ENCODE assay signal across 8 cellular contexts in genomic region chr2:119826370-119826961, GRCh38.
DNase-seq lines count a peak whose midpoint lies in the region; ATAC-seq, FAIRE-seq and TF ChIP-seq lines count a peak whose summit lies in the region.

No MANE protein-coding gene starts in this region.

- H3K4me1 ChIP-seq in HEK293 (ENCODE audit: control insufficient read depth, insufficient read depth, low read length) (peaks cover 8% of the 10 kb centered on the region; the same call in 1 of the 2 replicates), liver (ENCODE audit: control insufficient read depth in 4 of 4, insufficient read depth in 4 of 4, low read length in 3 of 4) (no peaks in the 10 kb centered on the region)

- H3K27me3 Mint-ChIP-seq in brain = no peaks in the 10 kb centered on the region

- H3K27me3 ChIP-seq in liver (ENCODE audit: control insufficient read depth in 4 of 4, insufficient read depth in 4 of 4, low read length in 3 of 4) = no peaks in the 10 kb centered on the region

- H3K9me3 ChIP-seq in HEK293 (ENCODE audit: control insufficient read depth, insufficient read depth, low read depth, low read length) (no peaks in the 10 kb centered on the region), liver (ENCODE audit: control insufficient read depth in 4 of 4, low read length in 3 of 4) (peaks cover 0 to 1% (median 0%) of the 10 kb centered on the region in 4 donors)

- CTCF ChIA-PET in HEK293 (lab: Yijun Ruan, JAX) = interaction anchor here (0.6 to 3.5 kb wide), 13 partner anchors 8 to 854 kb away, joined by 3 to 32 read pairs (median 3); no protein-coding TSS in a partner anchor

- no peak for ATAC-seq in HG03469 (IDR thresholded peaks at IDR 0.05; ENCODE audit: unreplicated experiment)

- FAIRE-seq in urothelium cell line (lab: Jason Lieb, UNC) = no peak

- POLR2A ChIA-PET in HEK293 (lab: Yijun Ruan, JAX) = no interaction called here

- H3K4me3 ChIP-seq in HEK293 (ENCODE audit: low read depth, low read length) (no peak overlapping the region), liver (ENCODE audit: low read depth in 1 of 3, low read length in 3 of 3) (no peak overlapping the region)

- WGBS in liver = 78% methylated on average over 5 of the region's 5 CpGs

- H3K9me3 Mint-ChIP-seq in brain = peaks cover 9 to 22% (median 21%) of the 10 kb centered on the region in 5 experiments

- peak; percentile 2 for DNase-seq in activated CD8-positive, alpha-beta memory T cell treated with anti-CD3 and anti-CD28 coated beads, Interleukin-2, amount 50 U/mL, for 1 hour (ENCODE audit: extremely low read depth)
- no peak for DNase-seq in activated CD8-positive, alpha-beta memory T cell treated with anti-CD3 and anti-CD28 coated beads for 24 hours
- DNase-seq in RKO (ENCODE audit: low spot score) (peak; percentile 64), urothelium cell line (ENCODE audit: low spot score) (peak; percentile 44)

- H3K27ac ChIP-seq in HEK293 (ENCODE audit: extremely low read depth, low read depth, low read length) = no peak overlapping the region
- H3K27ac ChIP-seq in liver (ENCODE audit: low read depth in 1 of 2, low read length in 2 of 2) = no peak overlapping the region

- H3K36me3 ChIP-seq in HEK293 (ENCODE audit: control insufficient read depth in 2 of 2, insufficient read depth in 1 of 2, low read length in 2 of 2) = no peaks in the 10 kb centered on the region
- no peaks in the 10 kb centered on the region for H3K36me3 ChIP-seq in liver (ENCODE audit: control insufficient read depth in 4 of 4, insufficient read depth in 3 of 4, low read depth in 1 of 4, low read length in 3 of 4)

- TF ChIP-seq CTCF in HEK293 (tag by site-specific recombination; IDR thresholded peaks at IDR 0.05) = peak; percentile 33; the same call in 1 of the 2 replicates
- TF ChIP-seq CTCF in brain (conservative IDR thresholded peaks at IDR 0.05) = peak; percentile 38 to 40
- peak; percentile 45 for TF ChIP-seq CTCF in liver (IDR thresholded peaks at IDR 0.05; ENCODE audit: low read depth, low read length, missing input control)

- H3K27ac Mint-ChIP-seq in brain = no peak overlapping the region

- H3K4me3 Mint-ChIP-seq in brain = no peak overlapping the region

- peaks cover 66% of the 10 kb centered on the region for H3K36me3 Mint-ChIP-seq in brain

- TF ChIP-seq RAD21 in liver (IDR thresholded peaks at IDR 0.05) = peak; percentile 66 to 77

- no peak overlapping the region for H3K9ac ChIP-seq in liver (ENCODE audit: low read depth in 1 of 2, low read length in 2 of 2)

- H3K4me1 Mint-ChIP-seq in brain = peaks cover 10% of the 10 kb centered on the region

TF ChIP-seq in HEK293, 187 proteins besides CTCF, POLR2A, EP300 and RAD21:
- no peak for TF ChIP-seq ZNF324 (tag by site-specific recombination; IDR thresholded peaks at IDR 0.05)
- TF ChIP-seq ZNF654 (tag by site-specific recombination; IDR thresholded peaks at IDR 0.05; ENCODE audit: low read depth) = peak; percentile 24
- TF ChIP-seq ZNF707 (tag by site-specific recombination; IDR thresholded peaks at IDR 0.05) = no peak
- no peak for TF ChIP-seq ZNF747 (tag by site-specific recombination; IDR thresholded peaks at IDR 0.05)
- no peak for TF ChIP-seq ZBTB10 (tag by site-specific recombination; IDR thresholded peaks at IDR 0.05)
- TF ChIP-seq TRIM28 (IDR thresholded peaks at IDR 0.05; ENCODE audit: borderline replicate concordance, low read length) = 0 out of 2 replicates have a peak, but pooled peaks have one; percentile 43
- no peak for TF ChIP-seq ZNF488 (tag by site-specific recombination; IDR thresholded peaks at IDR 0.05)

TF ChIP-seq in liver, 16 proteins besides CTCF, POLR2A, EP300 and RAD21:
- TF ChIP-seq TAF1 (conservative IDR thresholded peaks at IDR 0.05) (no peak), HNF4A (conservative IDR thresholded peaks at IDR 0.05) (no peak), ZBTB33 (IDR thresholded peaks at IDR 0.05) (no peak), RXRA (IDR thresholded peaks at IDR 0.05) (no peak), NR2F2 (IDR thresholded peaks at IDR 0.05) (no peak), ATF3 (IDR thresholded peaks at IDR 0.05) (no peak), YY1 (IDR thresholded peaks at IDR 0.05) (no peak)
